In genomic region chr11:128055576-128056217, GRCh38 we compare ENCODE assay signal across 26 cellular contexts.
A peak's percentile ranks its signal among the peaks of the same experiment; 100 is the strongest.
DNase-seq lines count a peak whose midpoint lies in the region; ATAC-seq and TF ChIP-seq lines count a peak whose summit lies in the region.
"Had no signal": no experiment of that assay in that cellular context is flagged by ENCODE, and none has a peak within 500 bp of the region (broad histone marks: within the 10 kb centered on the region; RNA-seq: fewer than 3 reads in every experiment).

No MANE protein-coding gene starts in this region.

- H3K9me3 Mint-ChIP-seq in activated naive CD4-positive, alpha-beta T cell treated with anti-CD3 and anti-CD28 coated beads, Interleukin-2, amount 10 ng/mL, durations not matched to agents 7 days and 5 days: peaks cover 5% of the 10 kb centered on the region
- no peaks in the 10 kb centered on the region for H3K9me3 Mint-ChIP-seq in central memory CD8-positive, alpha-beta T cell
- peaks cover 5% of the 10 kb centered on the region for H3K9me3 Mint-ChIP-seq in natural killer cell treated with Interleukin-12 subunit alpha and Interleukin-12 subunit beta and Interleukin-15 and Interleukin-18, amount 100 ng/mL, for 72 hours

- TF ChIP-seq POLR2A in upper lobe of left lung (IDR thresholded peaks at IDR 0.05): no peak

- no peaks in the 10 kb centered on the region for H3K27me3 Mint-ChIP-seq in activated naive CD4-positive, alpha-beta T cell treated with anti-CD3 and anti-CD28 coated beads, Interleukin-2, amount 10 ng/mL, durations not matched to agents 7 days and 5 days
- H3K27me3 Mint-ChIP-seq in central memory CD8-positive, alpha-beta T cell: no peaks in the 10 kb centered on the region
- no peaks in the 10 kb centered on the region for H3K27me3 Mint-ChIP-seq in natural killer cell treated with Interleukin-12 subunit alpha and Interleukin-12 subunit beta and Interleukin-15 and Interleukin-18, amount 100 ng/mL, for 72 hours

- peaks cover 0 to 9% (median 3%) of the 10 kb centered on the region in 4 donors for H3K4me1 ChIP-seq in upper lobe of left lung
- H3K4me1 ChIP-seq: Caco-2, esophagus muscularis mucosa, HAP-1, right atrium auricular region had no signal

- no peak for ATAC-seq in central memory CD8-positive, alpha-beta T cell (replicated peaks; ENCODE audit: extremely low read depth, poor library complexity, severe bottlenecking)
- no peak for ATAC-seq in natural killer cell treated with Interleukin-12 subunit alpha and Interleukin-12 subunit beta and Interleukin-15 and Interleukin-18, amount 100 ng/mL, for 72 hours
- no peak for ATAC-seq in upper lobe of left lung (ENCODE audit: low FRiP score in 2 of 2)
- ATAC-seq: heart right ventricle, upper lobe of right lung had no signal

- no peaks in the 10 kb centered on the region for H3K27me3 ChIP-seq in upper lobe of left lung
- H3K27me3 ChIP-seq: cardiac muscle cell, esophagus muscularis mucosa, heart right ventricle, right atrium auricular region, spleen, upper lobe of right lung had no signal

- no peak overlapping the region for H3K27ac ChIP-seq in upper lobe of left lung
- H3K27ac ChIP-seq: cardiac muscle cell, esophagus muscularis mucosa, right atrium auricular region, upper lobe of right lung, WERI-Rb-1 had no signal

- no peaks in the 10 kb centered on the region for H3K36me3 ChIP-seq in upper lobe of left lung
- H3K36me3 ChIP-seq: cardiac muscle cell, esophagus muscularis mucosa, HAP-1, heart right ventricle, right atrium auricular region, spleen, upper lobe of right lung, WERI-Rb-1 had no signal

- DNase-seq in activated naive CD4-positive, alpha-beta T cell treated with anti-CD3 and anti-CD28 coated beads, Interleukin-2, amount 10 ng/mL, durations not matched to agents 7 days and 5 days: no peak
- no peak for DNase-seq in activated naive CD4-positive, alpha-beta T cell treated with anti-CD3 and anti-CD28 coated beads, Interleukin-2, amount 50 U/mL, for 16 hours
- DNase-seq in NCI-H526 treated with DMSO at 0.1 percent for 48 hours (lab: John Stamatoyannopoulos, UW): peak; percentile 92
- no peak for DNase-seq in central memory CD8-positive, alpha-beta T cell (ENCODE audit: low spot score in 2 of 2)
- DNase-seq in natural killer cell treated with Interleukin-12 subunit alpha and Interleukin-12 subunit beta and Interleukin-15 and Interleukin-18, amount 100 ng/mL, for 72 hours (ENCODE audit: low spot score): no peak
- DNase-seq in LoVo (ENCODE audit: low spot score): no peak
- no peak for DNase-seq in DMS153 (lab: John Stamatoyannopoulos, UW)
- DNase-seq in upper lobe of left lung: no peak
- DNase-seq: activated effector memory CD4-positive, alpha-beta T cell treated with anti-CD3 and anti-CD28 coated beads, Interleukin-2, amount 50 U/mL, for 16 hours; Caco-2; cortex of kidney; DMS79 treated with DMSO at 0.1 percent for 48 hours; foreskin melanocyte; heart right ventricle; NCI-H1105; NCI-H187 treated with DMSO at 0.1 percent for 48 hours; NCI-H82; SK-N-SH; spleen; substantia nigra; upper lobe of right lung; WERI-Rb-1 had no signal

- H3K4me1 Mint-ChIP-seq in activated naive CD4-positive, alpha-beta T cell treated with anti-CD3 and anti-CD28 coated beads, Interleukin-2, amount 10 ng/mL, durations not matched to agents 7 days and 5 days: peaks cover 54% of the 10 kb centered on the region
- peaks cover 33% of the 10 kb centered on the region for H3K4me1 Mint-ChIP-seq in central memory CD8-positive, alpha-beta T cell
- H3K4me1 Mint-ChIP-seq in natural killer cell treated with Interleukin-12 subunit alpha and Interleukin-12 subunit beta and Interleukin-15 and Interleukin-18, amount 100 ng/mL, for 72 hours (ENCODE audit: low read depth in 2 of 2): peaks cover 30 to 39% of the 10 kb centered on the region in 2 donors

- H3K4me3 Mint-ChIP-seq in activated naive CD4-positive, alpha-beta T cell treated with anti-CD3 and anti-CD28 coated beads, Interleukin-2, amount 10 ng/mL, durations not matched to agents 7 days and 5 days: no peak overlapping the region
- H3K4me3 Mint-ChIP-seq in central memory CD8-positive, alpha-beta T cell: peak overlapping the region; percentile 19
- H3K4me3 Mint-ChIP-seq in natural killer cell treated with Interleukin-12 subunit alpha and Interleukin-12 subunit beta and Interleukin-15 and Interleukin-18, amount 100 ng/mL, for 72 hours: peak overlapping the region; percentile 6

- H3K27ac Mint-ChIP-seq in activated naive CD4-positive, alpha-beta T cell treated with anti-CD3 and anti-CD28 coated beads, Interleukin-2, amount 10 ng/mL, durations not matched to agents 7 days and 5 days: peak overlapping the region; percentile 70
- H3K27ac Mint-ChIP-seq in central memory CD8-positive, alpha-beta T cell (ENCODE audit: low read depth): peak overlapping the region; percentile 86
- peak overlapping the region; percentile 15 to 86 for H3K27ac Mint-ChIP-seq in natural killer cell treated with Interleukin-12 subunit alpha and Interleukin-12 subunit beta and Interleukin-15 and Interleukin-18, amount 100 ng/mL, for 72 hours

- no peaks in the 10 kb centered on the region for H3K9me3 ChIP-seq in upper lobe of left lung
- H3K9me3 ChIP-seq: Caco-2, esophagus muscularis mucosa, HAP-1, heart right ventricle, right atrium auricular region, SK-N-SH, spleen, upper lobe of right lung had no signal

- no peak overlapping the region for H3K4me3 ChIP-seq in upper lobe of left lung
- H3K4me3 ChIP-seq: cardiac muscle cell, esophagus muscularis mucosa, HAP-1, heart right ventricle, right atrium auricular region, spleen, upper lobe of right lung had no signal

- TF ChIP-seq EP300 in upper lobe of left lung (IDR thresholded peaks at IDR 0.05): no peak

- CTCF ChIA-PET in activated naive CD4-positive, alpha-beta T cell treated with anti-CD3 and anti-CD28 coated beads, Interleukin-2, amount 10 ng/mL, durations not matched to agents 7 days and 5 days (lab: Charles Lee): interaction anchor here (2.3 to 6.6 kb wide), 2 partner anchors 17 to 102 kb away, joined by 6 to 35 read pairs; no protein-coding TSS in a partner anchor

- TF ChIP-seq CTCF in upper lobe of left lung (IDR thresholded peaks at IDR 0.05): no peak

- WGBS in upper lobe of left lung, 2 donors: 87 to 90% methylated on average over 3 of the region's 3 CpGs

- peaks cover 9% of the 10 kb centered on the region for H3K36me3 Mint-ChIP-seq in activated naive CD4-positive, alpha-beta T cell treated with anti-CD3 and anti-CD28 coated beads, Interleukin-2, amount 10 ng/mL, durations not matched to agents 7 days and 5 days
- peaks cover 8% of the 10 kb centered on the region for H3K36me3 Mint-ChIP-seq in central memory CD8-positive, alpha-beta T cell (ENCODE audit: insufficient read depth)
- H3K36me3 Mint-ChIP-seq in natural killer cell treated with Interleukin-12 subunit alpha and Interleukin-12 subunit beta and Interleukin-15 and Interleukin-18, amount 100 ng/mL, for 72 hours: peaks cover 8% of the 10 kb centered on the region
